ENCODE assay signal across 30 cellular contexts in genomic region chr2:219490600-219491130, GRCh38. TPM values are rescaled to one million over a fixed set of nuclear protein-coding genes. Genes with fewer than 3 reads are reported as not detected.
"Had no signal": no experiment of that assay in that cellular context is flagged by ENCODE, and none has a peak within 500 bp of the region (broad histone marks: within the 10 kb centered on the region; RNA-seq: fewer than 3 reads in every experiment).

No MANE protein-coding gene starts in this region.

- H3K4me2 ChIP-seq: smooth muscle cell had no signal

- H3K9me3 ChIP-seq: heart right ventricle, lower lobe of right lung, thyroid gland, upper lobe of right lung had no signal

- H3K36me3 ChIP-seq: brain microvascular endothelial cell, lower lobe of right lung, thyroid gland, upper lobe of right lung had no signal

- H3K27ac ChIP-seq: brain microvascular endothelial cell, foreskin keratinocyte, lower lobe of right lung, thyroid gland, upper lobe of right lung had no signal

- H3K4me3 ChIP-seq: heart right ventricle, lower lobe of right lung, smooth muscle cell, thyroid gland, upper lobe of right lung had no signal

- FAIRE-seq: astrocyte, endothelial cell of umbilical vein had no signal

- H3K4me1 ChIP-seq: foreskin keratinocyte, lower lobe of right lung, thyroid gland, upper lobe of right lung had no signal

- ATAC-seq: foreskin keratinocyte; lower lobe of right lung; naive thymus-derived CD8-positive, alpha-beta T cell; stimulated activated memory B cell treated with anti-CD40 and anti-IgM and Interleukin-4, amounts not matched to agents 10 μg/mL and 1 μg/mL and 100 μg/mL, for 72 hours; stimulated activated naive CD8-positive, alpha-beta T cell treated with anti-CD3 and anti-CD28 coated beads, Interleukin-15, amount 100 ng/mL, for 72 hours; upper lobe of right lung had no signal

- DNase-seq: activated CD4-positive, alpha-beta memory T cell treated with anti-CD3 and anti-CD28 coated beads for 36 hours; activated CD4-positive, alpha-beta T cell treated with anti-CD3 and anti-CD28 coated beads, Interleukin-2, amount 10 ng/mL, durations not matched to agents 24 days and 14 days; activated CD4-positive, CD25-positive, alpha-beta regulatory T cell treated with anti-CD3 and anti-CD28 coated beads, Interleukin-2, amount 50 U/mL, for 72 hours; activated CD8-positive, alpha-beta memory T cell treated with anti-CD3 and anti-CD28 coated beads, Interleukin-2, amount 50 U/mL, for 48 hours; activated gamma-delta T cell; activated naive CD4-positive, alpha-beta T cell treated with anti-CD3 and anti-CD28 coated beads, Interleukin-2, amount 10 ng/mL, durations not matched to agents 7 days and 5 days; activated naive CD8-positive, alpha-beta T cell treated with anti-CD3 and anti-CD28 coated beads, Interleukin-2, amount 10 ng/mL, durations not matched to agents 7 days and 5 days; activated T-cell treated with anti-CD3 and anti-CD28 coated beads, Interleukin-2, amount 50 U/mL, for 24 hours; brain microvascular endothelial cell; central memory CD4-positive, alpha-beta T cell; foreskin keratinocyte; lower lobe of right lung; mesenchymal stem cell; naive thymus-derived CD8-positive, alpha-beta T cell; occipital lobe; stimulated activated CD4-positive, alpha-beta T cell treated with anti-CD3 and anti-CD28 coated beads, Interleukin-1b, Interleukin-23, amount 100 ng/mL, for 48 hours; stimulated activated CD4-positive, alpha-beta T cell treated with anti-CD3 and anti-CD28 coated beads, Interleukin-4, amount 100 ng/mL, for 4 hours; stimulated activated CD8-positive, alpha-beta memory T cell treated with anti-CD3 and anti-CD28 coated beads, Interleukin-4, amount 100 ng/mL, for 48 hours; stimulated activated naive CD8-positive, alpha-beta T cell treated with anti-CD3 and anti-CD28 coated beads, Interleukin-15, amount 100 ng/mL, for 72 hours; T-helper 2 cell; thyroid gland; upper lobe of right lung had no signal

RNA-seq across cellular contexts. Expression of gene ASIC4, which starts 23.6 kb away (rescaled TPM):
- total RNA-seq: activated CD4-positive, alpha-beta T cell treated with anti-CD3 and anti-CD28 coated beads, Interleukin-2, amount 10 ng/mL, durations not matched to agents 24 days and 14 days; activated CD8-positive, alpha-beta memory T cell treated with anti-CD3 and anti-CD28 coated beads for 36 hours; endothelial cell of umbilical vein; foreskin keratinocyte; glomerular endothelial cell; kidney epithelial cell; thyroid gland had no signal
- polyA plus RNA-seq: endothelial cell of umbilical vein; foreskin keratinocyte; heart right ventricle; naive thymus-derived CD8-positive, alpha-beta T cell had no signal

RNA-seq across cellular contexts. Expression of gene TMEM198, which starts 53.2 kb away (rescaled TPM):
- total RNA-seq: endothelial cell of umbilical vein had no signal
- polyA plus RNA-seq: endothelial cell of umbilical vein had no signal
